8 cellular contexts compared by ENCODE assay signal in the genomic region with DNA sequence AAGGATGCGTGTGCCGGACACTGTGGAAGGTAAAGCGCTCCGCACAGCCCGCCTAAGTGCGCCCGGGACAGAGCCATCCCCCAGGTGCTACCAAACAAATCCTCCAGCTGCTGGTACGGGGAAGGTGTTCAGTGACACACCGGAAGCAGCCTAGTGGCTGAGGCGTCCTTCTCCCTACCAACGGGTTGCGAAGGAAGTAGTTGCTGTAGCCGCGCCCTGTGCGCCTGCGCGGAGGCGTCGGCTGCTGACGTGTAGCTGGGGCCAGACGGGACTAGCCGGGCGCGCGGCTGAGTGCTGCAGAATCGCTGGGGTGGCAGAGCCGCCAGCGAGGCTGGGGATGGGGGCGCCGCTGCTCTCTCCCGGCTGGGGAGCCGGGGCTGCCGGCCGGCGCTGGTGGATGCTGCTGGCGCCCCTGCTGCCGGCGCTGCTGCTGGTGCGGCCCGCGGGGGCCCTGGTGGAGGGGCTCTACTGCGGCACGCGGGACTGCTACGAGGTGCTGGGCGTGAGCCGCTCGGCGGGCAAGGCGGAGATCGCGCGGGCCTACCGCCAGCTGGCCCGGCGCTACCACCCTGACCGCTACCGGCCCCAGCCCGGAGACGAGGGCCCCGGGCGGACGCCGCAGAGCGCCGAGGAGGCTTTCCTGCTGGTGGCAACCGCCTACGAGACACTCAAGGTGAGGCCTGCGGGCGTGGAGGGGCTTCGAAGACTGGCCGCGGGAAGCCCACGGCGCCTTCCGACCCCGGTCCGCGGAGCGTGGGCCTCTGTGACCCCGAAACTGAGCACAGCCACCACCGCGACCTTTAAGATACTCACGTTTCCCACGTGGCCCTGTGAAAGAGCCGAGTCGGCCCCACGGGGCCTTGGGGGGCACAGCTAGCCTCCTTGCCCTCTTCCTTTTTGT. TPM values are rescaled to one million over a fixed set of nuclear protein-coding genes. Genes with fewer than 3 reads are reported as not detected.
DNase-seq lines count a peak whose midpoint lies in the region; ATAC-seq and TF ChIP-seq lines count a peak whose summit lies in the region.

A gene (plus strand): TSS at position 264 of the 901 bp plus-strand sequence. CDS start 74 bp downstream, at position 338.

- peaks cover 0 to 34% of the 10 kb centered on the region in 2 donors for H3K4me1 ChIP-seq in right atrium auricular region
- H3K4me1 ChIP-seq in psoas muscle: peaks cover 21% of the 10 kb centered on the region
- peaks cover 2% of the 10 kb centered on the region for H3K4me1 ChIP-seq in urinary bladder (ENCODE audit: insufficient read depth)

- no peaks in the 10 kb centered on the region for H3K27me3 Mint-ChIP-seq in T-helper 17 cell

- WGBS in psoas muscle, 3 donors: 0% methylated on average over 72 to 88 of the region's 88 CpGs
- WGBS in urinary bladder: 1% methylated on average over 88 of the region's 88 CpGs

- peak; percentile 93 for DNase-seq in NCI-H1694 treated with DMSO at 0.1 percent for 48 hours (lab: John Stamatoyannopoulos, UW)
- DNase-seq in T-helper 17 cell: peak; percentile 94 to 96 (median 96)
- peak; percentile 98 for DNase-seq in right atrium auricular region (ENCODE audit: low spot score)
- peak; percentile 96 to 98 for DNase-seq in psoas muscle

- H3K27ac ChIP-seq in angular gyrus (ENCODE audit: low read depth, low read length): peak within 1 kb of the TSS; percentile 70
- H3K27ac ChIP-seq in right atrium auricular region: peak within 1 kb of the TSS; percentile 86 to 88
- peak within 1 kb of the TSS; percentile 89 for H3K27ac ChIP-seq in psoas muscle
- peak within 1 kb of the TSS; percentile 61 for H3K27ac ChIP-seq in urinary bladder (ENCODE audit: low read depth)

- TF ChIP-seq CTCF in right atrium auricular region (IDR thresholded peaks at IDR 0.05) (peak in 1 of 2 donors; percentile 12), psoas muscle (IDR thresholded peaks at IDR 0.05) (no peak)

- ATAC-seq in GM18499 (IDR thresholded peaks at IDR 0.05; ENCODE audit: insufficient read depth, unreplicated experiment) (peak; percentile 96), HG02938 (IDR thresholded peaks at IDR 0.05; ENCODE audit: unreplicated experiment) (peak; percentile 97), T-helper 17 cell (peak; percentile 98), psoas muscle (peak; percentile 99 to 100 (median 100))

- H3K36me3 ChIP-seq in right atrium auricular region (no peaks in the 10 kb centered on the region), psoas muscle (ENCODE audit: insufficient read depth in 1 of 2, low read depth in 1 of 2) (peaks cover 0 to 2% of the 10 kb centered on the region in 2 donors), urinary bladder (ENCODE audit: insufficient read depth) (no peaks in the 10 kb centered on the region)

- peaks cover 38% of the 10 kb centered on the region for H3K4me1 Mint-ChIP-seq in T-helper 17 cell

- H3K4me3 Mint-ChIP-seq in T-helper 17 cell: peak within 1 kb of the TSS; percentile 94

- H3K4me3 ChIP-seq in right atrium auricular region (peak within 1 kb of the TSS; percentile 69 to 84), psoas muscle (peak within 1 kb of the TSS; percentile 82), urinary bladder (ENCODE audit: low read depth, low read length) (peak within 1 kb of the TSS; percentile 88)

- H3K9me3 ChIP-seq in T-helper 17 cell (ENCODE audit: control insufficient read depth, low read length, poor library complexity, severe bottlenecking) (no peaks in the 10 kb centered on the region), right atrium auricular region (no peaks in the 10 kb centered on the region), psoas muscle (no peaks in the 10 kb centered on the region)

- peaks cover 4% of the 10 kb centered on the region for H3K36me3 Mint-ChIP-seq in T-helper 17 cell (ENCODE audit: low read depth)

- H3K27ac Mint-ChIP-seq in T-helper 17 cell: peak within 1 kb of the TSS; percentile 88

- no peaks in the 10 kb centered on the region for H3K27me3 ChIP-seq in right atrium auricular region
- no peaks in the 10 kb centered on the region for H3K27me3 ChIP-seq in psoas muscle (ENCODE audit: insufficient read depth in 3 of 3, low read length in 2 of 3)

- intact Hi-C loops in psoas muscle (cut with DNase I): loop anchor here in 1 of 2 donors (5.0 kb wide), 2 partner anchors 34 to 149 kb away; a partner anchor contains a TSS

RNA-seq across cellular contexts. Expression of the gene that starts here (rescaled TPM):
- total RNA-seq in T-helper 17 cell (1 to 10 TPM; 3.6 to 4.4 TPM), right atrium auricular region (1 to 10 TPM; 5.3 to 8.7 TPM), psoas muscle (1 to 10 TPM; 1.9 to 5.6 (median 4.5) TPM), urinary bladder (10.3 TPM)
- polyA plus RNA-seq in psoas muscle (10 to 100 TPM in 2 of 3 donors, 1 to 10 TPM in 1; 7.4 to 20.1 (median 19.9) TPM), urinary bladder (8.3 TPM)

Comparison
In these comparisons a context has a peak if more than half of its experiments do, and no peak if none do; other contexts are left out.
1. Peak in every context shown above with its lines: DNase-seq, ATAC-seq, H3K4me3 ChIP-seq and H3K27ac ChIP-seq.